In genomic region chr7:45192546-45193177, GRCh38 we compare ENCODE assay signal across 17 cellular contexts. TPM values are rescaled to one million over a fixed set of nuclear protein-coding genes. Genes with fewer than 3 reads are reported as not detected.
DNase-seq lines count a peak whose midpoint lies in the region; ATAC-seq and TF ChIP-seq lines count a peak whose summit lies in the region.
"Had no signal": no experiment of that assay in that cellular context is flagged by ENCODE, and none has a peak within 500 bp of the region (broad histone marks: within the 10 kb centered on the region; RNA-seq: fewer than 3 reads in every experiment).

No MANE protein-coding gene starts in this region.

- peak; percentile 21 for DNase-seq in activated CD8-positive, alpha-beta T cell treated with anti-CD3 and anti-CD28 coated beads for 36 hours
- DNase-seq in activated CD8-positive, alpha-beta T cell treated with anti-CD3 and anti-CD28 coated beads, Interleukin-2, amount 10 ng/mL, durations not matched to agents 7 days and 5 days, result no peak
- peak; percentile 67 for DNase-seq in NOMO-1 treated with DMSO at 0.1 percent for 48 hours (lab: John Stamatoyannopoulos, UW; ENCODE audit: unreplicated experiment)
- DNase-seq in islet precursor cell, result peak; percentile 17
- peak; percentile 8 for DNase-seq in type B pancreatic cell (ENCODE audit: extremely low spot score, unreplicated experiment)
- DNase-seq in hypothalamus (lab: John Stamatoyannopoulos, UW), result no peak
- DNase-seq: activated CD8-positive, alpha-beta memory T cell treated with anti-CD3 and anti-CD28 coated beads, Interleukin-2, amount 50 U/mL, for 4 hours; activated naive CD4-positive, alpha-beta T cell; DMS 273 treated with DMSO at 0.1 percent for 48 hours; effector memory CD8-positive, alpha-beta T cell; GDM1; NCI-H2029; NCI-H524 treated with DMSO at 0.1 percent for 48 hours; testis had no signal

- intact Hi-C loops in activated CD8-positive, alpha-beta T cell treated with anti-CD3 and anti-CD28 coated beads for 36 hours (cut with micrococcal nuclease), result no loop called here

- CTCF ChIA-PET in activated CD8-positive, alpha-beta T cell treated with anti-CD3 and anti-CD28 coated beads for 36 hours (lab: Charles Lee), result no interaction called here
- CTCF ChIA-PET in activated CD8-positive, alpha-beta T cell treated with anti-CD3 and anti-CD28 coated beads, Interleukin-2, amount 10 ng/mL, durations not matched to agents 7 days and 5 days (lab: Charles Lee), result no interaction called here

- H3K9me3 Mint-ChIP-seq in activated CD8-positive, alpha-beta T cell treated with anti-CD3 and anti-CD28 coated beads for 36 hours, result peaks cover 3% of the 10 kb centered on the region
- H3K9me3 Mint-ChIP-seq in activated CD8-positive, alpha-beta T cell treated with anti-CD3 and anti-CD28 coated beads, Interleukin-2, amount 10 ng/mL, durations not matched to agents 7 days and 5 days (ENCODE audit: insufficient read depth), result no peaks in the 10 kb centered on the region
- no peaks in the 10 kb centered on the region for H3K9me3 Mint-ChIP-seq in type B pancreatic cell
- H3K9me3 Mint-ChIP-seq: effector memory CD8-positive, alpha-beta T cell had no signal

- H3K4me1 Mint-ChIP-seq in activated CD8-positive, alpha-beta T cell treated with anti-CD3 and anti-CD28 coated beads for 36 hours (ENCODE audit: low read depth), result peaks cover 26% of the 10 kb centered on the region
- H3K4me1 Mint-ChIP-seq in activated CD8-positive, alpha-beta T cell treated with anti-CD3 and anti-CD28 coated beads, Interleukin-2, amount 10 ng/mL, durations not matched to agents 7 days and 5 days (ENCODE audit: low read depth), result peaks cover 7% of the 10 kb centered on the region
- peaks cover 4% of the 10 kb centered on the region for H3K4me1 Mint-ChIP-seq in type B pancreatic cell (ENCODE audit: unreplicated experiment)

- H3K36me3 Mint-ChIP-seq in activated CD8-positive, alpha-beta T cell treated with anti-CD3 and anti-CD28 coated beads for 36 hours (ENCODE audit: low read depth), result no peaks in the 10 kb centered on the region
- H3K36me3 Mint-ChIP-seq in activated CD8-positive, alpha-beta T cell treated with anti-CD3 and anti-CD28 coated beads, Interleukin-2, amount 10 ng/mL, durations not matched to agents 7 days and 5 days (ENCODE audit: low read depth), result no peaks in the 10 kb centered on the region
- no peaks in the 10 kb centered on the region for H3K36me3 Mint-ChIP-seq in type B pancreatic cell

- no peak overlapping the region for H3K27ac Mint-ChIP-seq in activated CD8-positive, alpha-beta T cell treated with anti-CD3 and anti-CD28 coated beads for 36 hours
- H3K27ac Mint-ChIP-seq in activated CD8-positive, alpha-beta T cell treated with anti-CD3 and anti-CD28 coated beads, Interleukin-2, amount 10 ng/mL, durations not matched to agents 7 days and 5 days, result no peak overlapping the region
- no peak overlapping the region for H3K27ac Mint-ChIP-seq in type B pancreatic cell
- H3K27ac Mint-ChIP-seq: effector memory CD8-positive, alpha-beta T cell had no signal

- no peak for TF ChIP-seq CTCF in activated CD8-positive, alpha-beta T cell treated with anti-CD3 and anti-CD28 coated beads for 36 hours (IDR thresholded peaks at IDR 0.05)
- TF ChIP-seq CTCF in type B pancreatic cell (conservative IDR thresholded peaks at IDR 0.05), result no peak

- ATAC-seq in activated CD8-positive, alpha-beta T cell treated with anti-CD3 and anti-CD28 coated beads for 36 hours, result no peak
- ATAC-seq in activated CD8-positive, alpha-beta T cell treated with anti-CD3 and anti-CD28 coated beads, Interleukin-2, amount 10 ng/mL, durations not matched to agents 7 days and 5 days, result no peak
- ATAC-seq in HG02571 (IDR thresholded peaks at IDR 0.05; ENCODE audit: unreplicated experiment) (no peak), GM21367 (IDR thresholded peaks at IDR 0.05; ENCODE audit: unreplicated experiment) (no peak)
- ATAC-seq: effector memory CD8-positive, alpha-beta T cell; psoas muscle had no signal

- POLR2A ChIA-PET in activated CD8-positive, alpha-beta T cell treated with anti-CD3 and anti-CD28 coated beads for 36 hours (lab: Charles Lee), result no interaction called here
- POLR2A ChIA-PET in activated CD8-positive, alpha-beta T cell treated with anti-CD3 and anti-CD28 coated beads, Interleukin-2, amount 10 ng/mL, durations not matched to agents 7 days and 5 days (lab: Charles Lee), result no interaction called here

- H3K4me3 Mint-ChIP-seq in activated CD8-positive, alpha-beta T cell treated with anti-CD3 and anti-CD28 coated beads for 36 hours, result no peak overlapping the region
- H3K4me3 Mint-ChIP-seq in activated CD8-positive, alpha-beta T cell treated with anti-CD3 and anti-CD28 coated beads, Interleukin-2, amount 10 ng/mL, durations not matched to agents 7 days and 5 days, result no peak overlapping the region
- no peak overlapping the region for H3K4me3 Mint-ChIP-seq in type B pancreatic cell
- H3K4me3 Mint-ChIP-seq: effector memory CD8-positive, alpha-beta T cell had no signal

- peaks cover 39% of the 10 kb centered on the region for H3K27me3 Mint-ChIP-seq in activated CD8-positive, alpha-beta T cell treated with anti-CD3 and anti-CD28 coated beads for 36 hours
- peaks cover 20% of the 10 kb centered on the region for H3K27me3 Mint-ChIP-seq in activated CD8-positive, alpha-beta T cell treated with anti-CD3 and anti-CD28 coated beads, Interleukin-2, amount 10 ng/mL, durations not matched to agents 7 days and 5 days (ENCODE audit: low read depth)
- H3K27me3 Mint-ChIP-seq in type B pancreatic cell, result peaks cover 11% of the 10 kb centered on the region

RNA-seq across cellular contexts. Expression of gene RAMP3, which starts 35.1 kb away (rescaled TPM):
- not detected for total RNA-seq in activated CD8-positive, alpha-beta T cell treated with anti-CD3 and anti-CD28 coated beads for 36 hours
- not detected for total RNA-seq in activated CD8-positive, alpha-beta T cell treated with anti-CD3 and anti-CD28 coated beads, Interleukin-2, amount 10 ng/mL, durations not matched to agents 7 days and 5 days
- 0.48 and 0.70 TPM in 2 replicates for total RNA-seq in type B pancreatic cell (ENCODE audit: low replicate concordance)

Comparison
In these comparisons a context has a peak if more than half of its experiments do, and no peak if none do; other contexts are left out.
1. DNase-seq: peak in activated CD8-positive, alpha-beta T cell treated with anti-CD3 and anti-CD28 coated beads for 36 hours (single experiment), NOMO-1 treated with DMSO at 0.1 percent for 48 hours (single experiment), islet precursor cell (single experiment) and type B pancreatic cell (single experiment); none in activated CD8-positive, alpha-beta T cell treated with anti-CD3 and anti-CD28 coated beads, Interleukin-2, amount 10 ng/mL, durations not matched to agents 7 days and 5 days (single experiment) and hypothalamus (0 of 51).